Comparison of ENCODE assay signal across 21 cellular contexts in genomic region chr13:23739597-23739996, GRCh38.
DNase-seq lines count a peak whose midpoint lies in the region; ATAC-seq, FAIRE-seq and TF ChIP-seq lines count a peak whose summit lies in the region.
"Had no signal": no experiment of that assay in that cellular context is flagged by ENCODE, and none has a peak within 500 bp of the region (broad histone marks: within the 10 kb centered on the region; RNA-seq: fewer than 3 reads in every experiment).

No MANE protein-coding gene starts in this region.

- H3K4me2 ChIP-seq in GM12878 (ENCODE audit: control insufficient read depth, insufficient read depth) (no peak overlapping the region), Karpas-422 (ENCODE audit: low read depth, low read length, poor library complexity, severe bottlenecking) (no peak overlapping the region)
- H3K4me2 ChIP-seq: PC-9 had no signal

- intact Hi-C loops in GM12878 (cut with micrococcal nuclease; ENCODE audit: unreplicated experiment) (no loop called here), left lung (cut with DNase I) (no loop called here)

- H3K36me3 Mint-ChIP-seq in activated T-cell treated with anti-CD3 and anti-CD28 coated beads, Interleukin-2, amount 50 U/mL, for 72 hours (ENCODE audit: insufficient read depth in 2 of 2): peaks cover 0 to 2% of the 10 kb centered on the region in 2 donors

- TF ChIP-seq POLR2A in GM12878 (IDR thresholded peaks at IDR 0.05; ENCODE audit: low read depth, low read length): no peak

- CTCF ChIA-PET in GM12878 (lab: Yijun Ruan, JAX): interaction anchor here (1.0 kb wide), 1 partner anchor 14 kb away, joined by 3 read pairs; no protein-coding TSS in a partner anchor

- TF ChIP-seq CTCF in GM12878 (IDR thresholded peaks at IDR 0.05 in 2 of 3, conservative IDR thresholded peaks at IDR 0.05 in 1 of 3; ENCODE audit: control insufficient read depth in 2 of 3, extremely low read depth in 1 of 3, insufficient read depth in 1 of 3, low read depth in 3 of 3, low read length in 3 of 3) (no peak), left lung (IDR thresholded peaks at IDR 0.05) (no peak)

- H3K9me3 ChIP-seq in GM12878 (replicated peaks; ENCODE audit: control insufficient read depth, insufficient read depth, low read length) (no peaks in the 10 kb centered on the region), left lung (no peaks in the 10 kb centered on the region), Karpas-422 (ENCODE audit: low read length) (no peaks in the 10 kb centered on the region)
- H3K9me3 ChIP-seq: mucosa of descending colon, ovary, testis had no signal

- TF ChIP-seq RAD21 in GM12878 (IDR thresholded peaks at IDR 0.05; ENCODE audit: insufficient read depth, low read depth, low read length): no peak

- RAD21 ChIA-PET in GM12878 (lab: Charles Lee; ENCODE audit: unreplicated experiment): no interaction called here

- H3K27ac Mint-ChIP-seq in activated T-cell treated with anti-CD3 and anti-CD28 coated beads, Interleukin-2, amount 50 U/mL, for 72 hours: no peak overlapping the region
- H3K27ac Mint-ChIP-seq: activated CD4-positive, alpha-beta T cell treated with anti-CD3 and anti-CD28 coated beads, Interleukin-2, amount 10 ng/mL, durations not matched to agents 24 days and 14 days; activated naive CD4-positive, alpha-beta T cell treated with anti-CD3 and anti-CD28 coated beads, Interleukin-2, amount 50 U/mL, for 24 hours had no signal

- SMC1A ChIA-PET in GM12878 (lab: Charles Lee; ENCODE audit: uncharacterized antibody, unreplicated experiment): interaction anchor here (1.5 kb wide), 1 partner anchor 128 kb away, joined by 3 read pairs; no protein-coding TSS in a partner anchor

- WGBS in GM12878 (ENCODE audit: insufficient coverage, insufficient replicate concordance, low lambda C conversion rate, missing lambda C conversion rate): 87% methylated on average over 3 of the region's 3 CpGs

- no peaks in the 10 kb centered on the region for H3K9me2 ChIP-seq in Karpas-422 (replicated peaks; ENCODE audit: insufficient read depth, low read length)

- no peak for ATAC-seq in GM12878
- peak; percentile 71 for ATAC-seq in left lung
- ATAC-seq in activated T-cell treated with anti-CD3 and anti-CD28 coated beads, Interleukin-2, amount 50 U/mL, for 72 hours (replicated peaks in 1 of 2): no peak
- ATAC-seq: mucosa of descending colon had no signal

- H3K36me3 ChIP-seq in GM12878 (ENCODE audit: control insufficient read depth in 2 of 2, insufficient read depth in 2 of 2, low read length in 1 of 2) (no peaks in the 10 kb centered on the region), left lung (no peaks in the 10 kb centered on the region), Karpas-422 (ENCODE audit: insufficient read depth, low read length) (no peaks in the 10 kb centered on the region)
- H3K36me3 ChIP-seq: brain microvascular endothelial cell, ovary had no signal

- H3K4me1 ChIP-seq in GM12878 (ENCODE audit: control insufficient read depth, insufficient read depth, low read length): no peaks in the 10 kb centered on the region
- H3K4me1 ChIP-seq in left lung: no peaks in the 10 kb centered on the region
- no peaks in the 10 kb centered on the region for H3K4me1 ChIP-seq in Karpas-422 (ENCODE audit: low read length)
- H3K4me1 ChIP-seq: testis had no signal

- H3K79me2 ChIP-seq in GM12878 (ENCODE audit: control insufficient read depth, insufficient read depth, low read length) (no peaks in the 10 kb centered on the region), Karpas-422 (ENCODE audit: low read length) (no peaks in the 10 kb centered on the region)

- FAIRE-seq in GM12878 (lab: Jason Lieb, UNC): peak; percentile 47
- FAIRE-seq: G401.6, GM12892 had no signal

- BruUV-seq in GM12878 (replicated peaks; lab: Mats Ljungman, UMichigan): no TSS peak

- TF ChIP-seq EP300 in GM12878 (IDR thresholded peaks at IDR 0.05; ENCODE audit: borderline replicate concordance in 1 of 2, control insufficient read depth in 1 of 2, low read depth in 2 of 2, low read length in 2 of 2): no peak

- no peak overlapping the region for H3K4me3 ChIP-seq in GM12878
- H3K4me3 ChIP-seq in left lung: no peak overlapping the region
- H3K4me3 ChIP-seq in Karpas-422 (ENCODE audit: low read length): no peak overlapping the region
- H3K4me3 ChIP-seq: mucosa of descending colon, ovary, PC-9, testis had no signal

- H3K27ac ChIP-seq in GM12878 (ENCODE audit: control insufficient read depth, insufficient read depth): no peak overlapping the region
- H3K27ac ChIP-seq in left lung: peak overlapping the region; percentile 21 to 31
- H3K27ac ChIP-seq in Karpas-422 (ENCODE audit: low read length): no peak overlapping the region
- H3K27ac ChIP-seq: brain microvascular endothelial cell, ovary, PC-9, testis had no signal

- no peaks in the 10 kb centered on the region for H3K9me3 Mint-ChIP-seq in activated T-cell treated with anti-CD3 and anti-CD28 coated beads, Interleukin-2, amount 50 U/mL, for 72 hours
- H3K9me3 Mint-ChIP-seq: activated CD4-positive, alpha-beta T cell treated with anti-CD3 and anti-CD28 coated beads, Interleukin-2, amount 10 ng/mL, durations not matched to agents 24 days and 14 days; activated naive CD4-positive, alpha-beta T cell treated with anti-CD3 and anti-CD28 coated beads, Interleukin-2, amount 50 U/mL, for 24 hours had no signal

- H3K9ac ChIP-seq in GM12878 (ENCODE audit: control insufficient read depth, insufficient read depth, low read length) (no peak overlapping the region), Karpas-422 (ENCODE audit: low read length) (no peak overlapping the region)

- H3K4me1 Mint-ChIP-seq in activated T-cell treated with anti-CD3 and anti-CD28 coated beads, Interleukin-2, amount 50 U/mL, for 72 hours (ENCODE audit: low read depth): peaks cover 26% of the 10 kb centered on the region

- H3K27me3 Mint-ChIP-seq in activated T-cell treated with anti-CD3 and anti-CD28 coated beads, Interleukin-2, amount 50 U/mL, for 72 hours (ENCODE audit: low read depth): no peaks in the 10 kb centered on the region
- H3K27me3 Mint-ChIP-seq: activated naive CD4-positive, alpha-beta T cell treated with anti-CD3 and anti-CD28 coated beads, Interleukin-2, amount 50 U/mL, for 24 hours had no signal

- H3K4me3 Mint-ChIP-seq in activated T-cell treated with anti-CD3 and anti-CD28 coated beads, Interleukin-2, amount 50 U/mL, for 72 hours: no peak overlapping the region
- H3K4me3 Mint-ChIP-seq: activated CD4-positive, alpha-beta T cell treated with anti-CD3 and anti-CD28 coated beads, Interleukin-2, amount 10 ng/mL, durations not matched to agents 24 days and 14 days; activated naive CD4-positive, alpha-beta T cell treated with anti-CD3 and anti-CD28 coated beads, Interleukin-2, amount 50 U/mL, for 24 hours had no signal

- in situ Hi-C loops in GM12878 (cut with MboI): no loop called here

- no peak overlapping the region for H2AFZ ChIP-seq in GM12878 (ENCODE audit: control insufficient read depth, low read depth, low read length)
- no peak overlapping the region for H2AFZ ChIP-seq in Karpas-422 (ENCODE audit: low read length)
- H2AFZ ChIP-seq: PC-9 had no signal

- H3K27me3 ChIP-seq in GM12878 (replicated peaks in 1 of 2; ENCODE audit: control insufficient read depth in 2 of 2, insufficient read depth in 2 of 2, low read length in 1 of 2) (no peaks in the 10 kb centered on the region), left lung (no peaks in the 10 kb centered on the region), Karpas-422 (ENCODE audit: low read length) (no peaks in the 10 kb centered on the region)
- H3K27me3 ChIP-seq: brain microvascular endothelial cell, ovary, testis had no signal

- H4K20me1 ChIP-seq in GM12878 (ENCODE audit: control insufficient read depth, insufficient read depth): no peaks in the 10 kb centered on the region
- no peaks in the 10 kb centered on the region for H4K20me1 ChIP-seq in Karpas-422 (ENCODE audit: insufficient read depth, low read depth, low read length)

- POLR2A ChIA-PET in GM12878 (lab: Charles Lee): no interaction called here

- DNase-seq in DMS53 treated with DMSO at 0.1 percent for 48 hours (lab: John Stamatoyannopoulos, UW; ENCODE audit: unreplicated experiment): peak; percentile 85
- peak; percentile 28 for DNase-seq in NCI-H2029 treated with DMSO at 0.1 percent for 48 hours (lab: John Stamatoyannopoulos, UW)
- DNase-seq in GM12878 (ENCODE audit: low read depth, low spot score): no peak
- no peak for DNase-seq in left lung
- DNase-seq in activated T-cell treated with anti-CD3 and anti-CD28 coated beads, Interleukin-2, amount 50 U/mL, for 72 hours: no peak
- DNase-seq in SW 1271 (lab: John Stamatoyannopoulos, UW): no peak
- DNase-seq in stimulated activated CD4-positive, alpha-beta T cell treated with anti-CD3 and anti-CD28 coated beads, Interleukin-4, amount 100 ng/mL, for 24 hours: no peak
- DNase-seq in Karpas-422: no peak
- DNase-seq: activated CD4-positive, alpha-beta T cell treated with anti-CD3 and anti-CD28 coated beads, Interleukin-2, amount 10 ng/mL, durations not matched to agents 24 days and 14 days; activated T-cell treated with anti-CD3 and anti-CD28 coated beads for 4 hours; brain microvascular endothelial cell; H7; kidney glomerular epithelial cell; mucosa of descending colon; NCI-H524; ovary; PC-9; testis had no signal

TF ChIP-seq in GM12878, 131 proteins besides CTCF, POLR2A, EP300 and RAD21 (continues in another document):
- TF ChIP-seq GABPA (IDR thresholded peaks at IDR 0.05; ENCODE audit: low read depth) (no peak), KAT2A (conservative IDR thresholded peaks at IDR 0.05; ENCODE audit: control insufficient read depth, low read depth, low read length) (no peak)
- TF ChIP-seq, protein P1, sequence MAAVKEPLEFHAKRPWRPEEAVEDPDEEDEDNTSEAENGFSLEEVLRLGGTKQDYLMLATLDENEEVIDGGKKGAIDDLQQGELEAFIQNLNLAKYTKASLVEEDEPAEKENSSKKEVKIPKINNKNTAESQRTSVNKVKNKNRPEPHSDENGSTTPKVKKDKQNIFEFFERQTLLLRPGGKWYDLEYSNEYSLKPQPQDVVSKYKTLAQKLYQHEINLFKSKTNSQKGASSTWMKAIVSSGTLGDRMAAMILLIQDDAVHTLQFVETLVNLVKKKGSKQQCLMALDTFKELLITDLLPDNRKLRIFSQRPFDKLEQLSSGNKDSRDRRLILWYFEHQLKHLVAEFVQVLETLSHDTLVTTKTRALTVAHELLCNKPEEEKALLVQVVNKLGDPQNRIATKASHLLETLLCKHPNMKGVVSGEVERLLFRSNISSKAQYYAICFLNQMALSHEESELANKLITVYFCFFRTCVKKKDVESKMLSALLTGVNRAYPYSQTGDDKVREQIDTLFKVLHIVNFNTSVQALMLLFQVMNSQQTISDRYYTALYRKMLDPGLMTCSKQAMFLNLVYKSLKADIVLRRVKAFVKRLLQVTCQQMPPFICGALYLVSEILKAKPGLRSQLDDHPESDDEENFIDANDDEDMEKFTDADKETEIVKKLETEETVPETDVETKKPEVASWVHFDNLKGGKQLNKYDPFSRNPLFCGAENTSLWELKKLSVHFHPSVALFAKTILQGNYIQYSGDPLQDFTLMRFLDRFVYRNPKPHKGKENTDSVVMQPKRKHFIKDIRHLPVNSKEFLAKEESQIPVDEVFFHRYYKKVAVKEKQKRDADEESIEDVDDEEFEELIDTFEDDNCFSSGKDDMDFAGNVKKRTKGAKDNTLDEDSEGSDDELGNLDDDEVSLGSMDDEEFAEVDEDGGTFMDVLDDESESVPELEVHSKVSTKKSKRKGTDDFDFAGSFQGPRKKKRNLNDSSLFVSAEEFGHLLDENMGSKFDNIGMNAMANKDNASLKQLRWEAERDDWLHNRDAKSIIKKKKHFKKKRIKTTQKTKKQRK (IDR thresholded peaks at IDR 0.05; ENCODE audit: low read depth, low read length): no peak

Comparison
In these comparisons a context has a peak if more than half of its experiments do, and no peak if none do; other contexts are left out.
1. DNase-seq: peak in DMS53 treated with DMSO at 0.1 percent for 48 hours (single experiment) and NCI-H2029 treated with DMSO at 0.1 percent for 48 hours (single experiment); none in GM12878 (single experiment), left lung (0 of 2), activated T-cell treated with anti-CD3 and anti-CD28 coated beads, Interleukin-2, amount 50 U/mL, for 72 hours (0 of 2), SW 1271 (0 of 2), stimulated activated CD4-positive, alpha-beta T cell treated with anti-CD3 and anti-CD28 coated beads, Interleukin-4, amount 100 ng/mL, for 24 hours (single experiment) and Karpas-422 (single experiment).
2. H3K27ac ChIP-seq: peak in left lung (2 of 2); none in GM12878 (single experiment) and Karpas-422 (single experiment).